10 cellular contexts compared by ENCODE assay signal in the genomic region with DNA sequence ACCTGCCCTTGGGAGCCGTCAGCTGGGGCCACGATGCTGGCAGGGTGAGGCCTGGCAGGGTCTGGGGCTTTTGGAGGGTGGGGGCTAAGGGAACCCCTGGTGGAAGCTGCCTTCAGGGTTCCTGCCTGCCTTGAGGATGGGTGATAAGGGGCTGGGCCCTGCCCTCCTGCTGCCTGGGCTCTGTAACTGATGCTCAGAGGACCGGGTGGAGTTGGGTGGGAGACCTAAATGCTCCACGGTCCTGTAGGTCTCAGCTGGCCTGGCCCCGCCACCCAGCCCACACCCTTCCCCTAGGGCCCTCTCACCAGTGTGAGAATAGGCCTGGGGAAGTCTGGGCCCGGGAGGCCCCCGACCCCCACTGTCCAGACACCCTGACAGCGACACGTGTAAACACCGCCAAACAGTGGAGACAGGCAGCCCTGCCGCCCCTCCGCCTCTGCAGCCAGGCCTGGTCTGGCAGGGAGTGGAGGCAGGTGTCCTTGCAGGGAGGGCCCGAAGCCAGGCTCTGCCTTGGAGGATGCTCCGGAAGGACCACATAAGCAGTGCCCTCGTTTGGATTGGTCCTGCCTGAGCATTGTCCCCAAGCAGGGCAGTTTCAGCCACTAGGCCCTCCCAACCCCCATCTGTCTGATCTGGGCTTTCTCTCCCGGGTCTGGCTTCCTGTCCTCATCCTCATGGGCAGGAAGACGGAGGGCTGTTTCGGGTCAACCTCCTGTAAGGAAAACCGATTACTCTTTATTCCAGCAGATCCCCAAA. TPM values are rescaled to one million over a fixed set of nuclear protein-coding genes. Genes with fewer than 3 reads are reported as not detected.
DNase-seq lines count a peak whose midpoint lies in the region; ATAC-seq and TF ChIP-seq lines count a peak whose summit lies in the region.
"Had no signal": no experiment of that assay in that cellular context is flagged by ENCODE, and none has a peak within 500 bp of the region (broad histone marks: within the 10 kb centered on the region; RNA-seq: fewer than 3 reads in every experiment).

No MANE protein-coding gene starts in this region.

- H3K79me2 ChIP-seq in parathyroid adenoma, result no peaks in the 10 kb centered on the region

- H3K4me3 Mint-ChIP-seq in Caco-2 (ENCODE audit: unreplicated experiment), result peak overlapping the region; percentile 16
- H3K4me3 Mint-ChIP-seq: stimulated activated memory B cell treated with anti-CD40 and anti-IgM and Interleukin-4, amounts not matched to agents 10 μg/mL and 1 μg/mL and 100 μg/mL, for 72 hours had no signal

- no peaks in the 10 kb centered on the region for H3K27me3 ChIP-seq in Caco-2 (replicated peaks; ENCODE audit: control insufficient read depth, insufficient read depth, low read length)
- no peaks in the 10 kb centered on the region for H3K27me3 ChIP-seq in Peyer's patch
- no peaks in the 10 kb centered on the region for H3K27me3 ChIP-seq in parathyroid adenoma (ENCODE audit: control insufficient read depth, insufficient read depth, low read length)

- H3K27ac Mint-ChIP-seq in Caco-2 (ENCODE audit: unreplicated experiment), result no peak overlapping the region
- H3K27ac Mint-ChIP-seq: T-helper 1 cell treated with Interleukin-12 subunit alpha and Interleukin-12 subunit beta and Interleukin-4 antibody, amounts not matched to agents 30 μg/mL and 1 μg/mL, for 36 hours had no signal

- H3K9me3 ChIP-seq in Caco-2 (no peaks in the 10 kb centered on the region), Peyer's patch (no peaks in the 10 kb centered on the region), parathyroid adenoma (ENCODE audit: control insufficient read depth, low read length) (no peaks in the 10 kb centered on the region)

- no peak for TF ChIP-seq POLR2A in Peyer's patch (IDR thresholded peaks at IDR 0.05)

- no peak overlapping the region for H3K4me3 ChIP-seq in Caco-2 (ENCODE audit: low read depth, low read length)
- H3K4me3 ChIP-seq in Peyer's patch, result peak overlapping the region in 1 of 4 donors; percentile 66
- H3K4me3 ChIP-seq in fibroblast of villous mesenchyme (ENCODE audit: low read depth, low read length), result no peak overlapping the region
- no peak overlapping the region for H3K4me3 ChIP-seq in parathyroid adenoma (ENCODE audit: low read depth, low read length)

- H2AFZ ChIP-seq in parathyroid adenoma, result no peak overlapping the region

- H3K27ac ChIP-seq in Peyer's patch (peak overlapping the region; percentile 50 to 96 (median 90)), parathyroid adenoma (peak overlapping the region; percentile 78)

- no peak for ATAC-seq in HG02588 (IDR thresholded peaks at IDR 0.05; ENCODE audit: unreplicated experiment)
- ATAC-seq: stimulated activated memory B cell treated with anti-CD40 and anti-IgM and Interleukin-4, amounts not matched to agents 10 μg/mL and 1 μg/mL and 100 μg/mL, for 72 hours had no signal

- peak overlapping the region; percentile 22 for H3K4me2 ChIP-seq in parathyroid adenoma (ENCODE audit: low read length)

- peaks cover 2% of the 10 kb centered on the region; the same call in 1 of the 2 replicates for H3K36me3 ChIP-seq in Caco-2 (ENCODE audit: control insufficient read depth, insufficient read depth, low read length)
- no peaks in the 10 kb centered on the region for H3K36me3 ChIP-seq in Peyer's patch
- no peaks in the 10 kb centered on the region for H3K36me3 ChIP-seq in parathyroid adenoma (ENCODE audit: control insufficient read depth, insufficient read depth, low read length)

- BruUV-seq in Caco-2 (replicated peaks; lab: Mats Ljungman, UMichigan), result no TSS peak

- H3K9ac ChIP-seq in parathyroid adenoma, result no peak overlapping the region

- peaks cover 20% of the 10 kb centered on the region for H3K4me1 Mint-ChIP-seq in Caco-2 (ENCODE audit: low read depth, unreplicated experiment)

- intact Hi-C loops in Caco-2 (cut with micrococcal nuclease; ENCODE audit: unreplicated experiment), result no loop called here

- peaks cover 36% of the 10 kb centered on the region for H3K36me3 Mint-ChIP-seq in Caco-2 (ENCODE audit: insufficient read depth, unreplicated experiment)
- H3K36me3 Mint-ChIP-seq: stimulated activated memory B cell treated with anti-CD40 and anti-IgM and Interleukin-4, amounts not matched to agents 10 μg/mL and 1 μg/mL and 100 μg/mL, for 72 hours had no signal

- CTCF ChIA-PET in Caco-2 (lab: Charles Lee), result no interaction called here

- H3K9me3 Mint-ChIP-seq in Caco-2 (ENCODE audit: unreplicated experiment), result no peaks in the 10 kb centered on the region
- H3K9me3 Mint-ChIP-seq: stimulated activated memory B cell treated with anti-CD40 and anti-IgM and Interleukin-4, amounts not matched to agents 10 μg/mL and 1 μg/mL and 100 μg/mL, for 72 hours; T-helper 1 cell treated with Interleukin-12 subunit alpha and Interleukin-12 subunit beta and Interleukin-4 antibody, amounts not matched to agents 30 μg/mL and 1 μg/mL, for 36 hours had no signal

- peak in 1 of 2 experiments; percentile 36 for DNase-seq in Caco-2
- DNase-seq in Peyer's patch, result no peak
- peak; percentile 29 for DNase-seq in fibroblast of villous mesenchyme (ENCODE audit: low read depth)
- DNase-seq in central memory CD4-positive, alpha-beta T cell, result no peak
- DNase-seq in GM03348 (ENCODE audit: low spot score), result no peak
- DNase-seq in NAMALWA (ENCODE audit: low spot score), result no peak

- no peaks in the 10 kb centered on the region for H3K27me3 Mint-ChIP-seq in Caco-2 (ENCODE audit: insufficient read depth, unreplicated experiment)

- POLR2A ChIA-PET in Caco-2 (lab: Charles Lee), result no interaction called here

- H3K4me1 ChIP-seq in Caco-2 (peaks cover 27% of the 10 kb centered on the region), Peyer's patch (peaks cover 5 to 55% (median 15%) of the 10 kb centered on the region in 4 donors), parathyroid adenoma (peaks cover 17% of the 10 kb centered on the region)

- TF ChIP-seq CTCF in Caco-2 (IDR thresholded peaks at IDR 0.05; ENCODE audit: insufficient read depth in 1 of 2, low read depth in 1 of 2, low read length in 1 of 2, severe bottlenecking in 1 of 2, unreplicated experiment in 1 of 2) (no peak), Peyer's patch (IDR thresholded peaks at IDR 0.05) (no peak), fibroblast of villous mesenchyme (IDR thresholded peaks at IDR 0.05; ENCODE audit: insufficient read depth, low read depth, low read length) (no peak), parathyroid adenoma (IDR thresholded peaks at IDR 0.05) (no peak)

RNA-seq across cellular contexts. Expression of gene BAHCC1, which starts 6.5 kb away (rescaled TPM):
- total RNA-seq in Caco-2 (2022) (10.2 and 15.5 TPM in 2 replicates), Peyer's patch (10 to 100 TPM; 11.6 to 43.0 (median 23.9) TPM), fibroblast of villous mesenchyme (6.5 and 8.4 TPM in 2 replicates)
